1 cellular context compared by ENCODE assay signal in genomic region chr15:41661529-41662225, GRCh38.
TF ChIP-seq lines count a peak whose summit lies in the region.

No MANE protein-coding gene starts in this region.

TF ChIP-seq in HepG2, 621 proteins besides CTCF, POLR2A, EP300 and RAD21 (continued from another document and continues in another):
- TF ChIP-seq ZNF276 (CRISPR knock-in tag; IDR thresholded peaks at IDR 0.05; ENCODE audit: low read depth), result 0 out of 2 replicates have a peak, but pooled peaks have one; percentile 49
- TF ChIP-seq RORA (CRISPR knock-in tag; IDR thresholded peaks at IDR 0.05), result no peak
- TF ChIP-seq, protein P1, sequence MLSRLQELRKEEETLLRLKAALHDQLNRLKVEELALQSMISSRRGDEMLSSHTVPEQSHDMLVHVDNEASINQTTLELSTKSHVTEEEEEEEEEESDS (CRISPR knock-in tag; IDR thresholded peaks at IDR 0.05; ENCODE audit: borderline replicate concordance), result 0 out of 2 replicates have a peak, but pooled peaks have one; percentile 6
- TF ChIP-seq HDAC1 (CRISPR knock-in tag; IDR thresholded peaks at IDR 0.05), result peak; percentile 92; the same call in 1 of the 2 replicates
- TF ChIP-seq MXD3 (CRISPR knock-in tag; IDR thresholded peaks at IDR 0.05), result peak; percentile 92; the same call in 1 of the 2 replicates
- TF ChIP-seq TBL1XR1 (IDR thresholded peaks at IDR 0.05; ENCODE audit: borderline replicate concordance, low read length, partially characterized antibody), result no peak
- TF ChIP-seq ZNF354B (CRISPR knock-in tag; IDR thresholded peaks at IDR 0.05), result no peak
- no peak for TF ChIP-seq RFXANK (CRISPR knock-in tag; IDR thresholded peaks at IDR 0.05)
- no peak for TF ChIP-seq PAF1 (CRISPR knock-in tag; IDR thresholded peaks at IDR 0.05)
- peak; percentile 38; the same call in 1 of the 2 replicates for TF ChIP-seq ZNF792 (CRISPR knock-in tag; IDR thresholded peaks at IDR 0.05)
- no peak for TF ChIP-seq CHCHD3 (CRISPR knock-in tag; IDR thresholded peaks at IDR 0.05)
- TF ChIP-seq POLR2G (IDR thresholded peaks at IDR 0.05; ENCODE audit: low read depth, low read length), result 0 out of 2 replicates have a peak, but pooled peaks have one; percentile 34
- TF ChIP-seq ZNF782 (CRISPR knock-in tag; IDR thresholded peaks at IDR 0.05; ENCODE audit: borderline replicate concordance), result no peak
- TF ChIP-seq, protein P2, sequence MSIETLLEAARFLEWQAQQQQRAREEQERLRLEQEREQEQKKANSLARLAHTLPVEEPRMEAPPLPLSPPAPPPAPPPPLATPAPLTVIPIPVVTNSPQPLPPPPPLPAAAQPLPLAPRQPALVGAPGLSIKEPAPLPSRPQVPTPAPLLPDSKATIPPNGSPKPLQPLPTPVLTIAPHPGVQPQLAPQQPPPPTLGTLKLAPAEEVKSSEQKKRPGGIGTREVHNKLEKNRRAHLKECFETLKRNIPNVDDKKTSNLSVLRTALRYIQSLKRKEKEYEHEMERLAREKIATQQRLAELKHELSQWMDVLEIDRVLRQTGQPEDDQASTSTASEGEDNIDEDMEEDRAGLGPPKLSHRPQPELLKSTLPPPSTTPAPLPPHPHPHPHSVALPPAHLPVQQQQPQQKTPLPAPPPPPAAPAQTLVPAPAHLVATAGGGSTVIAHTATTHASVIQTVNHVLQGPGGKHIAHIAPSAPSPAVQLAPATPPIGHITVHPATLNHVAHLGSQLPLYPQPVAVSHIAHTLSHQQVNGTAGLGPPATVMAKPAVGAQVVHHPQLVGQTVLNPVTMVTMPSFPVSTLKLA (IDR thresholded peaks at IDR 0.05), result peak; percentile 70
- TF ChIP-seq PLRG1 (conservative IDR thresholded peaks at IDR 0.05), result no peak
- no peak for TF ChIP-seq ZNF776 (CRISPR knock-in tag; IDR thresholded peaks at IDR 0.05)
- TF ChIP-seq ZNF335 (CRISPR knock-in tag; IDR thresholded peaks at IDR 0.05), result peak; percentile 68; the same call in 1 of the 2 replicates
- TF ChIP-seq ZSCAN25 (CRISPR knock-in tag; IDR thresholded peaks at IDR 0.05), result no peak
- TF ChIP-seq RAD51 (IDR thresholded peaks at IDR 0.05; ENCODE audit: borderline replicate concordance), result peak; percentile 70
- no peak for TF ChIP-seq ZNF768 (CRISPR knock-in tag; IDR thresholded peaks at IDR 0.05)
- no peak for TF ChIP-seq ZNF280D (CRISPR knock-in tag; IDR thresholded peaks at IDR 0.05)
- TF ChIP-seq ZNF263 (CRISPR knock-in tag; IDR thresholded peaks at IDR 0.05), result 0 out of 2 replicates have a peak, but pooled peaks have one; percentile 37
- TF ChIP-seq ZNF670 (CRISPR knock-in tag; IDR thresholded peaks at IDR 0.05; ENCODE audit: borderline replicate concordance), result 0 out of 2 replicates have a peak, but pooled peaks have one; percentile 42
- no peak for TF ChIP-seq NR2F1 (CRISPR knock-in tag; IDR thresholded peaks at IDR 0.05)
- TF ChIP-seq ZNF350 (CRISPR knock-in tag; IDR thresholded peaks at IDR 0.05; ENCODE audit: borderline replicate concordance, low read depth), result 0 out of 2 replicates have a peak, but pooled peaks have one; percentile 21
- TF ChIP-seq, protein P3, sequence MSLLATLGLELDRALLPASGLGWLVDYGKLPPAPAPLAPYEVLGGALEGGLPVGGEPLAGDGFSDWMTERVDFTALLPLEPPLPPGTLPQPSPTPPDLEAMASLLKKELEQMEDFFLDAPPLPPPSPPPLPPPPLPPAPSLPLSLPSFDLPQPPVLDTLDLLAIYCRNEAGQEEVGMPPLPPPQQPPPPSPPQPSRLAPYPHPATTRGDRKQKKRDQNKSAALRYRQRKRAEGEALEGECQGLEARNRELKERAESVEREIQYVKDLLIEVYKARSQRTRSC (CRISPR knock-in tag; IDR thresholded peaks at IDR 0.05; ENCODE audit: low read depth), result 0 out of 2 replicates have a peak, but pooled peaks have one; percentile 24
- no peak for TF ChIP-seq NFE2L1 (CRISPR knock-in tag; IDR thresholded peaks at IDR 0.05; ENCODE audit: borderline replicate concordance)
- TF ChIP-seq ZNF484 (CRISPR knock-in tag; IDR thresholded peaks at IDR 0.05; ENCODE audit: borderline replicate concordance, low read depth), result no peak
- peak; percentile 70; the same call in 1 of the 2 replicates for TF ChIP-seq ZNF441 (CRISPR knock-in tag; IDR thresholded peaks at IDR 0.05; ENCODE audit: borderline replicate concordance)
- no peak for TF ChIP-seq TOE1 (CRISPR knock-in tag; IDR thresholded peaks at IDR 0.05)
- no peak for TF ChIP-seq ZNF660 (CRISPR knock-in tag; IDR thresholded peaks at IDR 0.05; ENCODE audit: borderline replicate concordance, low read depth)
- TF ChIP-seq HNRNPLL (IDR thresholded peaks at IDR 0.05; ENCODE audit: low read depth, low read length, poor library complexity, severe bottlenecking), result peak; percentile 49
- TF ChIP-seq ZZZ3 (CRISPR knock-in tag; IDR thresholded peaks at IDR 0.05; ENCODE audit: borderline replicate concordance), result 0 out of 2 replicates have a peak, but pooled peaks have one; percentile 51
- no peak for TF ChIP-seq ELK4 (CRISPR knock-in tag; IDR thresholded peaks at IDR 0.05; ENCODE audit: borderline replicate concordance)
- 0 out of 2 replicates have a peak, but pooled peaks have one; percentile 51 for TF ChIP-seq ZNF816 (CRISPR knock-in tag; IDR thresholded peaks at IDR 0.05; ENCODE audit: borderline replicate concordance)
- peak; percentile 50; the same call in 1 of the 2 replicates for TF ChIP-seq ZNF788 (CRISPR knock-in tag; IDR thresholded peaks at IDR 0.05; ENCODE audit: borderline replicate concordance)
- peak; percentile 53; the same call in 1 of the 2 replicates for TF ChIP-seq CBX5 (CRISPR knock-in tag; IDR thresholded peaks at IDR 0.05; ENCODE audit: borderline replicate concordance)
- no peak for TF ChIP-seq ZNF567 (CRISPR knock-in tag; IDR thresholded peaks at IDR 0.05; ENCODE audit: borderline replicate concordance)
- TF ChIP-seq MXI1 (IDR thresholded peaks at IDR 0.05; ENCODE audit: borderline replicate concordance, low read depth, low read length), result peak; percentile 95
- TF ChIP-seq, protein P4, sequence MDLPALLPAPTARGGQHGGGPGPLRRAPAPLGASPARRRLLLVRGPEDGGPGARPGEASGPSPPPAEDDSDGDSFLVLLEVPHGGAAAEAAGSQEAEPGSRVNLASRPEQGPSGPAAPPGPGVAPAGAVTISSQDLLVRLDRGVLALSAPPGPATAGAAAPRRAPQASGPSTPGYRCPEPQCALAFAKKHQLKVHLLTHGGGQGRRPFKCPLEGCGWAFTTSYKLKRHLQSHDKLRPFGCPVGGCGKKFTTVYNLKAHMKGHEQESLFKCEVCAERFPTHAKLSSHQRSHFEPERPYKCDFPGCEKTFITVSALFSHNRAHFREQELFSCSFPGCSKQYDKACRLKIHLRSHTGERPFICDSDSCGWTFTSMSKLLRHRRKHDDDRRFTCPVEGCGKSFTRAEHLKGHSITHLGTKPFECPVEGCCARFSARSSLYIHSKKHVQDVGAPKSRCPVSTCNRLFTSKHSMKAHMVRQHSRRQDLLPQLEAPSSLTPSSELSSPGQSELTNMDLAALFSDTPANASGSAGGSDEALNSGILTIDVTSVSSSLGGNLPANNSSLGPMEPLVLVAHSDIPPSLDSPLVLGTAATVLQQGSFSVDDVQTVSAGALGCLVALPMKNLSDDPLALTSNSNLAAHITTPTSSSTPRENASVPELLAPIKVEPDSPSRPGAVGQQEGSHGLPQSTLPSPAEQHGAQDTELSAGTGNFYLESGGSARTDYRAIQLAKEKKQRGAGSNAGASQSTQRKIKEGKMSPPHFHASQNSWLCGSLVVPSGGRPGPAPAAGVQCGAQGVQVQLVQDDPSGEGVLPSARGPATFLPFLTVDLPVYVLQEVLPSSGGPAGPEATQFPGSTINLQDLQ (CRISPR knock-in tag; IDR thresholded peaks at IDR 0.05), result no peak
- 0 out of 2 replicates have a peak, but pooled peaks have one; percentile 27 for TF ChIP-seq SIX1 (CRISPR knock-in tag; IDR thresholded peaks at IDR 0.05; ENCODE audit: borderline replicate concordance)
- peak; percentile 31; the same call in 1 of the 2 replicates for TF ChIP-seq ZNF563 (CRISPR knock-in tag; IDR thresholded peaks at IDR 0.05)
- TF ChIP-seq SNAPC2 (CRISPR knock-in tag; IDR thresholded peaks at IDR 0.05), result 0 out of 2 replicates have a peak, but pooled peaks have one; percentile 20
- peak; percentile 76; the same call in 1 of the 2 replicates for TF ChIP-seq ZC3H13 (CRISPR knock-in tag; IDR thresholded peaks at IDR 0.05)
- peak; percentile 59 for TF ChIP-seq GATAD2A (CRISPR knock-in tag; IDR thresholded peaks at IDR 0.05)
- TF ChIP-seq ZNF317 (CRISPR knock-in tag; IDR thresholded peaks at IDR 0.05), result 0 out of 2 replicates have a peak, but pooled peaks have one; percentile 8
- TF ChIP-seq ZNF343 (CRISPR knock-in tag; IDR thresholded peaks at IDR 0.05), result peak; percentile 72
- peak; percentile 19; the same call in 1 of the 2 replicates for TF ChIP-seq TAF1 (CRISPR knock-in tag; IDR thresholded peaks at IDR 0.05)
- TF ChIP-seq BHLHE40 (IDR thresholded peaks at IDR 0.05; ENCODE audit: low read length), result peak; percentile 92
- peak; percentile 33; the same call in 1 of the 2 replicates for TF ChIP-seq MTA1 (CRISPR knock-in tag; IDR thresholded peaks at IDR 0.05; ENCODE audit: borderline replicate concordance)
- no peak for TF ChIP-seq ZNF101 (CRISPR knock-in tag; IDR thresholded peaks at IDR 0.05; ENCODE audit: borderline replicate concordance, low read depth)
- peak; percentile 80 for TF ChIP-seq TFE3 (CRISPR knock-in tag; IDR thresholded peaks at IDR 0.05)
- TF ChIP-seq ZBTB34 (CRISPR knock-in tag; IDR thresholded peaks at IDR 0.05), result no peak
